In genomic region chr9:99511723-99512122, GRCh38 we compare ENCODE assay signal across 25 cellular contexts.
DNase-seq lines count a peak whose midpoint lies in the region; ATAC-seq and TF ChIP-seq lines count a peak whose summit lies in the region.
"Had no signal": no experiment of that assay in that cellular context is flagged by ENCODE, and none has a peak within 500 bp of the region (broad histone marks: within the 10 kb centered on the region; RNA-seq: fewer than 3 reads in every experiment).

No MANE protein-coding gene starts in this region.

- CTCF ChIA-PET in AG04449 (lab: Yijun Ruan, JAX) = no interaction called here
- CTCF ChIA-PET in activated CD8-positive, alpha-beta T cell treated with anti-CD3 and anti-CD28 coated beads, Interleukin-2, amount 10 ng/mL, durations not matched to agents 7 days and 5 days (lab: Charles Lee) = interaction anchor here (0.7 kb wide), 1 partner anchor 149 kb away, joined by 3 read pairs; no protein-coding TSS in a partner anchor

- H3K9ac ChIP-seq in H9 (ENCODE audit: extremely low read depth, insufficient read length, low read length) = no peak overlapping the region

- H3K4me1 ChIP-seq in H9 (ENCODE audit: insufficient read depth, low read length) (no peaks in the 10 kb centered on the region; the same call in 1 of the 2 replicates), HAP-1 (peaks cover 16% of the 10 kb centered on the region)

- TF ChIP-seq CTCF in AG04449 (IDR thresholded peaks at IDR 0.05; ENCODE audit: insufficient read depth, low read length, missing control alignments) = peak; percentile 0
- TF ChIP-seq CTCF in H9 (conservative IDR thresholded peaks at IDR 0.05) = peak; percentile 61
- TF ChIP-seq CTCF in foreskin fibroblast (IDR thresholded peaks at IDR 0.05; ENCODE audit: low read depth, low read length) = peak; percentile 9

- H4K5ac ChIP-seq in H9 (ENCODE audit: insufficient read length, low read depth, low read length) = no peak overlapping the region

- no peaks in the 10 kb centered on the region for H3K9me3 ChIP-seq in H9 (ENCODE audit: control insufficient read depth, low read depth, low read length)
- H3K9me3 ChIP-seq in HAP-1 = no peaks in the 10 kb centered on the region
- H3K9me3 ChIP-seq: heart left ventricle, sigmoid colon, upper lobe of right lung had no signal

- H3K79me2 ChIP-seq in H9 (ENCODE audit: insufficient read depth, low read length) = no peaks in the 10 kb centered on the region

- H3K23me2 ChIP-seq in H9 (ENCODE audit: insufficient read length, low read depth, low read length, poor library complexity, severe bottlenecking) = no peaks in the 10 kb centered on the region

- no peak overlapping the region for H2AK5ac ChIP-seq in H9 (ENCODE audit: insufficient read length, low read length)

- H4K91ac ChIP-seq in H9 (ENCODE audit: insufficient read length, low read depth, low read length) = no peak overlapping the region

- H3K14ac ChIP-seq in H9 (ENCODE audit: insufficient read depth, low read length) = no peak overlapping the region

- no peaks in the 10 kb centered on the region for H3K36me3 Mint-ChIP-seq in H9 (ENCODE audit: insufficient read depth in 1 of 3, low read depth in 3 of 3)
- H3K36me3 Mint-ChIP-seq in activated CD8-positive, alpha-beta T cell treated with anti-CD3 and anti-CD28 coated beads, Interleukin-2, amount 10 ng/mL, durations not matched to agents 7 days and 5 days (ENCODE audit: low read depth) = no peaks in the 10 kb centered on the region
- H3K36me3 Mint-ChIP-seq: brain, immature natural killer cell had no signal

- no peak overlapping the region for H3K4me2 ChIP-seq in H9 (ENCODE audit: insufficient read depth, insufficient read length, low read length)

- H3K4me3 ChIP-seq in AG04449 (ENCODE audit: low read depth, low read length) (no peak overlapping the region), foreskin fibroblast (ENCODE audit: low read depth in 1 of 2, low read length in 2 of 2) (no peak overlapping the region), HAP-1 (no peak overlapping the region)
- H3K4me3 ChIP-seq: coronary artery, heart left ventricle, sigmoid colon, upper lobe of right lung had no signal

- H2BK15ac ChIP-seq in H9 (ENCODE audit: low read depth, low read length) = no peak overlapping the region

- no peak overlapping the region for H3K56ac ChIP-seq in H9 (ENCODE audit: insufficient read length, low read depth, low read length)

- no peaks in the 10 kb centered on the region for H3K9me3 Mint-ChIP-seq in H9
- no peaks in the 10 kb centered on the region for H3K9me3 Mint-ChIP-seq in activated CD8-positive, alpha-beta T cell treated with anti-CD3 and anti-CD28 coated beads, Interleukin-2, amount 10 ng/mL, durations not matched to agents 7 days and 5 days (ENCODE audit: insufficient read depth)
- H3K9me3 Mint-ChIP-seq: activated CD8-positive, alpha-beta T cell treated with anti-CD3 and anti-CD28 coated beads for 36 hours; brain; immature natural killer cell; nephron progenitor cell had no signal

- H3K27me3 Mint-ChIP-seq in H9 (ENCODE audit: low read depth) = no peaks in the 10 kb centered on the region
- H3K27me3 Mint-ChIP-seq in activated CD8-positive, alpha-beta T cell treated with anti-CD3 and anti-CD28 coated beads, Interleukin-2, amount 10 ng/mL, durations not matched to agents 7 days and 5 days (ENCODE audit: low read depth) = peaks cover 7% of the 10 kb centered on the region

- no peak overlapping the region for H2BK20ac ChIP-seq in H9 (ENCODE audit: low read depth, low read length, poor library complexity, severe bottlenecking)

- no peak overlapping the region for H3T11ph ChIP-seq in H9 (ENCODE audit: low read length)

- in situ Hi-C loops in SK-MEL-5 (cut with HindIII; ENCODE audit: low pct_unique_long_range_greater_than_20kb, low sequenced_read_pairs) = no loop called here
- in situ Hi-C loops in HAP-1 (cut with MboI; ENCODE audit: low sequenced_read_pairs) = no loop called here

- H3K27ac Mint-ChIP-seq in H9 = no peak overlapping the region
- H3K27ac Mint-ChIP-seq in activated CD8-positive, alpha-beta T cell treated with anti-CD3 and anti-CD28 coated beads, Interleukin-2, amount 10 ng/mL, durations not matched to agents 7 days and 5 days = no peak overlapping the region
- H3K27ac Mint-ChIP-seq: activated CD8-positive, alpha-beta T cell treated with anti-CD3 and anti-CD28 coated beads for 36 hours; brain; immature natural killer cell; nephron progenitor cell had no signal

- no CpG with 5 or more reads among the region's 3 CpGs for WGBS in H9 (ENCODE audit: extremely low coverage, insufficient read length, low lambda C conversion rate)

- no peak overlapping the region for H2BK120ac ChIP-seq in H9 (ENCODE audit: low read depth, low read length, poor library complexity, severe bottlenecking)

- H3K36me3 ChIP-seq in HAP-1 (replicated peaks) = no peaks in the 10 kb centered on the region
- H3K36me3 ChIP-seq: heart left ventricle, sigmoid colon, upper lobe of right lung had no signal

- no peak overlapping the region for H4K8ac ChIP-seq in H9 (replicated peaks; ENCODE audit: insufficient read length, low read depth, low read length)

- no peak overlapping the region for H2BK5ac ChIP-seq in H9 (ENCODE audit: insufficient read length, low read length)

- ATAC-seq in activated CD8-positive, alpha-beta T cell treated with anti-CD3 and anti-CD28 coated beads, Interleukin-2, amount 10 ng/mL, durations not matched to agents 7 days and 5 days = no peak
- ATAC-seq: activated CD8-positive, alpha-beta T cell treated with anti-CD3 and anti-CD28 coated beads for 36 hours; heart left ventricle; left ventricle myocardium superior; upper lobe of right lung had no signal

- H3K4ac ChIP-seq in H9 (ENCODE audit: low read depth, low read length) = no peak overlapping the region

- peaks cover 23 to 26% of the 10 kb centered on the region in 2 experiments for H3K4me1 Mint-ChIP-seq in H9
- H3K4me1 Mint-ChIP-seq in activated CD8-positive, alpha-beta T cell treated with anti-CD3 and anti-CD28 coated beads, Interleukin-2, amount 10 ng/mL, durations not matched to agents 7 days and 5 days (ENCODE audit: low read depth) = peaks cover 4% of the 10 kb centered on the region
- H3K4me1 Mint-ChIP-seq: nephron progenitor cell had no signal

- DNase-seq in AG04449 (ENCODE audit: low read depth, low spot score) = no peak
- no peak for DNase-seq in H9
- DNase-seq in SK-MEL-5 (ENCODE audit: low read depth, low spot score) = peak; percentile 56
- DNase-seq in foreskin fibroblast = no peak
- no peak for DNase-seq in NCI-H526 (lab: John Stamatoyannopoulos, UW)
- no peak for DNase-seq in activated CD8-positive, alpha-beta T cell treated with anti-CD3 and anti-CD28 coated beads, Interleukin-2, amount 10 ng/mL, durations not matched to agents 7 days and 5 days
- DNase-seq in HAP-1 (ENCODE audit: low spot score in 2 of 2) = no peak
- DNase-seq in islet precursor cell = no peak
- DNase-seq: activated CD4-positive, CD25-positive, alpha-beta regulatory T cell; activated CD8-positive, alpha-beta T cell treated with anti-CD3 and anti-CD28 coated beads for 36 hours; activated gamma-delta T cell treated with Interleukin-2 at 50 U/mL for 16 hours; heart left ventricle; immature natural killer cell; left ventricle myocardium superior; midbrain; NCI-H187 treated with DMSO at 0.1 percent for 48 hours; nephron progenitor cell; posterior cingulate gyrus; sigmoid colon; stimulated activated CD4-positive, alpha-beta T cell treated with anti-CD3 and anti-CD28 coated beads, Interleukin-15, amount 100 ng/mL, for 24 hours; stimulated activated CD8-positive, alpha-beta memory T cell treated with anti-CD3 and anti-CD28 coated beads, Interleukin-4, amount 100 ng/mL, for 48 hours; T-helper 9 cell; upper lobe of right lung had no signal

- POLR2A ChIA-PET in AG04449 (lab: Yijun Ruan, JAX) = no interaction called here
- POLR2A ChIA-PET in activated CD8-positive, alpha-beta T cell treated with anti-CD3 and anti-CD28 coated beads, Interleukin-2, amount 10 ng/mL, durations not matched to agents 7 days and 5 days (lab: Charles Lee) = no interaction called here

- H3K18ac ChIP-seq in H9 (ENCODE audit: insufficient read length, low read depth, low read length) = no peak overlapping the region

- no peaks in the 10 kb centered on the region for H4K20me1 ChIP-seq in H9 (ENCODE audit: control insufficient read depth, insufficient read depth, insufficient read length)

- H2BK12ac ChIP-seq in H9 (ENCODE audit: insufficient read length, low read depth, low read length) = no peak overlapping the region

- H3K27me3 ChIP-seq in H9 (ENCODE audit: insufficient read depth, low read length) (no peaks in the 10 kb centered on the region), HAP-1 (ENCODE audit: low read depth) (no peaks in the 10 kb centered on the region)
- H3K27me3 ChIP-seq: heart left ventricle, sigmoid colon, upper lobe of right lung had no signal

- no peaks in the 10 kb centered on the region for H3K79me1 ChIP-seq in H9 (ENCODE audit: insufficient read depth, low read depth, low read length, poor library complexity, severe bottlenecking)

- no peak overlapping the region for H2AFZ ChIP-seq in H9 (ENCODE audit: low read length)

- no peak overlapping the region for H3K27ac ChIP-seq in H9 (ENCODE audit: insufficient read length, low read depth, low read length)
- H3K27ac ChIP-seq: coronary artery, heart left ventricle, sigmoid colon, upper lobe of right lung had no signal

- H3K23ac ChIP-seq in H9 (ENCODE audit: insufficient read length, low read depth, low read length) = no peak overlapping the region

- H3K4me3 Mint-ChIP-seq in H9 = no peak overlapping the region
- H3K4me3 Mint-ChIP-seq in activated CD8-positive, alpha-beta T cell treated with anti-CD3 and anti-CD28 coated beads, Interleukin-2, amount 10 ng/mL, durations not matched to agents 7 days and 5 days = no peak overlapping the region
- H3K4me3 Mint-ChIP-seq: activated CD8-positive, alpha-beta T cell treated with anti-CD3 and anti-CD28 coated beads for 36 hours; brain; immature natural killer cell; nephron progenitor cell had no signal

Comparison
In these comparisons a context has a peak if more than half of its experiments do, and no peak if none do; other contexts are left out.
1. CTCF ChIP-seq: peak in every context shown above with its lines; median percentile 61 in H9; 9 in foreskin fibroblast; 0 in AG04449.